ENCODE assay signal across 7 cellular contexts in the genomic region with DNA sequence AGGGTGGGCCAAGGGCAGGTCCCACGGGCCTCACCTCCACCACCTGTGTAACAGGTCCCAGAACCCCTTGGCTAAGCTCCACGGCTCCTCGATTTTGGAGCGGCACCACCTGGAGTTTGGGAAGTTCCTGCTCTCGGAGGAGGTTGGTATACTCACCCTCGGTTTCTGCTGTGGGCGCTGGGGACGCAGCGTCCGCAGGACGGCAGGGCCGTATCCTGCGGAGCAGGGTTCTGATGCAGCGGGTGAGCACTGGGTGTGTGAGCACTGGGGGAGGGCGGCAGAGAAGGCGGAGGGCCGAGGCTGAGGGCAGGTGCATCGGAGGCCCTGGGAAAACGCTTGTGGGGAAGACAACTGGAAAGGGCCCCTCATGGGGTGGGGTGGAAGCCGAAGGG. TPM values are rescaled to one million over a fixed set of nuclear protein-coding genes. Genes with fewer than 3 reads are reported as not detected.
DNase-seq lines count a peak whose midpoint lies in the region; ATAC-seq and TF ChIP-seq lines count a peak whose summit lies in the region.

No MANE protein-coding gene starts in this region.

- no peak overlapping the region for H2BK15ac ChIP-seq in H9 (ENCODE audit: low read depth, low read length)

- H3K27ac ChIP-seq in H9 (ENCODE audit: insufficient read length, low read depth, low read length) = no peak overlapping the region
- H3K27ac ChIP-seq in mammary epithelial cell (ENCODE audit: insufficient read depth, low read depth, low read length) = no peak overlapping the region

- peaks cover 2% of the 10 kb centered on the region; the same call in 1 of the 2 replicates for H3K27me3 Mint-ChIP-seq in H9 (ENCODE audit: low read depth)
- H3K27me3 Mint-ChIP-seq in activated T-helper 2 cell treated with anti-CD3 and anti-CD28 coated beads, Interferon-gamma antibody, Interleukin-2, Interleukin-4, amounts not matched to agents 10 μg/mL and 5 μg/mL and 100 μg/mL, durations not matched to agents 14 hours and 24 hours and 36 hours (ENCODE audit: low read depth) = no peaks in the 10 kb centered on the region
- no peaks in the 10 kb centered on the region for H3K27me3 Mint-ChIP-seq in stimulated activated naive CD8-positive, alpha-beta T cell treated with anti-CD3 and anti-CD28 coated beads, Interleukin-15, amount 100 ng/mL, for 72 hours

- H2AFZ ChIP-seq in H9 (ENCODE audit: low read length) (no peak overlapping the region), mammary epithelial cell (ENCODE audit: low read depth, low read length) (no peak overlapping the region)

- peaks cover 0 to 2% (median 0%) of the 10 kb centered on the region in 3 experiments; a peak in 4 of 7 replicates for H3K36me3 Mint-ChIP-seq in H9 (ENCODE audit: insufficient read depth in 1 of 3, low read depth in 3 of 3)
- peaks cover 9% of the 10 kb centered on the region for H3K36me3 Mint-ChIP-seq in activated T-helper 2 cell treated with anti-CD3 and anti-CD28 coated beads, Interferon-gamma antibody, Interleukin-2, Interleukin-4, amounts not matched to agents 10 μg/mL and 5 μg/mL and 100 μg/mL, durations not matched to agents 14 hours and 24 hours and 36 hours (ENCODE audit: low read depth)

- H3K79me1 ChIP-seq in H9 (ENCODE audit: insufficient read depth, low read depth, low read length, poor library complexity, severe bottlenecking) = no peaks in the 10 kb centered on the region

- H3K4me2 ChIP-seq in H9 (ENCODE audit: insufficient read depth, insufficient read length, low read length) (peak overlapping the region; percentile 78), mammary epithelial cell (ENCODE audit: insufficient read depth, low read depth, low read length) (no peak overlapping the region)

- intact Hi-C loops in activated T-helper 2 cell treated with anti-CD3 and anti-CD28 coated beads, Interferon-gamma antibody, Interleukin-2, Interleukin-4, amounts not matched to agents 10 μg/mL and 5 μg/mL and 100 μg/mL, durations not matched to agents 14 hours and 24 hours and 36 hours (cut with micrococcal nuclease) = no loop called here
- intact Hi-C loops in mammary epithelial cell (cut with micrococcal nuclease) = no loop called here

- no peak overlapping the region for H3K23ac ChIP-seq in H9 (ENCODE audit: insufficient read length, low read depth, low read length)

- H3K9ac ChIP-seq in H9 (ENCODE audit: extremely low read depth, insufficient read length, low read length) (no peak overlapping the region), mammary epithelial cell (ENCODE audit: insufficient read depth, low read length) (no peak overlapping the region)

- H3K79me2 ChIP-seq in H9 (ENCODE audit: insufficient read depth, low read length) (no peaks in the 10 kb centered on the region), mammary epithelial cell (ENCODE audit: insufficient read depth, low read length) (no peaks in the 10 kb centered on the region)

- CTCF ChIA-PET in mammary epithelial cell (lab: Charles Lee; ENCODE audit: low non-redundant PET) = no interaction called here

- H3K27ac Mint-ChIP-seq in H9 = no peak overlapping the region
- peak overlapping the region; percentile 78 for H3K27ac Mint-ChIP-seq in activated T-helper 2 cell treated with anti-CD3 and anti-CD28 coated beads, Interferon-gamma antibody, Interleukin-2, Interleukin-4, amounts not matched to agents 10 μg/mL and 5 μg/mL and 100 μg/mL, durations not matched to agents 14 hours and 24 hours and 36 hours
- H3K27ac Mint-ChIP-seq in stimulated activated naive CD8-positive, alpha-beta T cell treated with anti-CD3 and anti-CD28 coated beads, Interleukin-15, amount 100 ng/mL, for 72 hours = peak overlapping the region; percentile 85 to 97

- no peak overlapping the region for H2BK120ac ChIP-seq in H9 (ENCODE audit: low read depth, low read length, poor library complexity, severe bottlenecking)

- no peaks in the 10 kb centered on the region for H3K9me3 ChIP-seq in H9 (ENCODE audit: control insufficient read depth, low read depth, low read length)
- no peaks in the 10 kb centered on the region for H3K9me3 ChIP-seq in mammary epithelial cell (replicated peaks; ENCODE audit: insufficient read depth, low read length)

- H3K4me3 Mint-ChIP-seq in H9 = peak overlapping the region; percentile 58 to 71
- peak overlapping the region; percentile 80 for H3K4me3 Mint-ChIP-seq in activated T-helper 2 cell treated with anti-CD3 and anti-CD28 coated beads, Interferon-gamma antibody, Interleukin-2, Interleukin-4, amounts not matched to agents 10 μg/mL and 5 μg/mL and 100 μg/mL, durations not matched to agents 14 hours and 24 hours and 36 hours (ENCODE audit: low read depth)
- peak overlapping the region; percentile 91 to 93 for H3K4me3 Mint-ChIP-seq in stimulated activated naive CD8-positive, alpha-beta T cell treated with anti-CD3 and anti-CD28 coated beads, Interleukin-15, amount 100 ng/mL, for 72 hours

- in situ Hi-C loops in mammary epithelial cell (cut with MboI; ENCODE audit: low sequenced_read_pairs in 2 of 2) = no loop called here

- peak; percentile 2 for ATAC-seq in stimulated activated naive CD8-positive, alpha-beta T cell treated with anti-CD3 and anti-CD28 coated beads, Interleukin-15, amount 100 ng/mL, for 72 hours
- ATAC-seq in GM18517 (IDR thresholded peaks at IDR 0.05; ENCODE audit: unreplicated experiment) (no peak), HG02642 (IDR thresholded peaks at IDR 0.05; ENCODE audit: poor library complexity, unreplicated experiment) (no peak)

- H4K8ac ChIP-seq in H9 (replicated peaks; ENCODE audit: insufficient read length, low read depth, low read length) = no peak overlapping the region

- H3K27me3 ChIP-seq in H9 (ENCODE audit: insufficient read depth, low read length) (no peaks in the 10 kb centered on the region), kidney epithelial cell (ENCODE audit: control insufficient read depth, insufficient read depth, low read length) (peaks cover 3% of the 10 kb centered on the region), mammary epithelial cell (ENCODE audit: insufficient read depth, low read length) (peaks cover 7% of the 10 kb centered on the region)

- no peak overlapping the region for H4K5ac ChIP-seq in H9 (ENCODE audit: insufficient read length, low read depth, low read length)

- H3K14ac ChIP-seq in H9 (ENCODE audit: insufficient read depth, low read length) = no peak overlapping the region

- no peak overlapping the region for H3K4ac ChIP-seq in H9 (ENCODE audit: low read depth, low read length)

- H3K36me3 ChIP-seq in kidney epithelial cell (ENCODE audit: control insufficient read depth, insufficient read depth, low read length) = no peaks in the 10 kb centered on the region
- H3K36me3 ChIP-seq in mammary epithelial cell (ENCODE audit: insufficient read depth, low read length) = no peaks in the 10 kb centered on the region

- no peak overlapping the region for H4K91ac ChIP-seq in H9 (ENCODE audit: insufficient read length, low read depth, low read length)

- TF ChIP-seq CTCF in H9 (conservative IDR thresholded peaks at IDR 0.05) = no peak
- TF ChIP-seq CTCF in kidney epithelial cell (IDR thresholded peaks at IDR 0.05; ENCODE audit: insufficient read depth, low read length, poor library complexity, severe bottlenecking) = no peak
- TF ChIP-seq CTCF in mammary epithelial cell (conservative IDR thresholded peaks at IDR 0.05 in 1 of 2, IDR thresholded peaks at IDR 0.05 in 1 of 2; ENCODE audit: extremely low read depth in 1 of 2, insufficient read depth in 1 of 2, low read depth in 1 of 2, low read length in 2 of 2) = no peak

- BruUV-seq in mammary epithelial cell (replicated peaks; lab: Mats Ljungman, UMichigan) = no TSS peak

- H4K20me1 ChIP-seq in H9 (ENCODE audit: control insufficient read depth, insufficient read depth, insufficient read length) (no peaks in the 10 kb centered on the region), mammary epithelial cell (ENCODE audit: insufficient read depth, low read length) (no peaks in the 10 kb centered on the region)

- H3K9me3 Mint-ChIP-seq in H9 = no peaks in the 10 kb centered on the region
- no peaks in the 10 kb centered on the region for H3K9me3 Mint-ChIP-seq in activated T-helper 2 cell treated with anti-CD3 and anti-CD28 coated beads, Interferon-gamma antibody, Interleukin-2, Interleukin-4, amounts not matched to agents 10 μg/mL and 5 μg/mL and 100 μg/mL, durations not matched to agents 14 hours and 24 hours and 36 hours
- no peaks in the 10 kb centered on the region for H3K9me3 Mint-ChIP-seq in stimulated activated naive CD8-positive, alpha-beta T cell treated with anti-CD3 and anti-CD28 coated beads, Interleukin-15, amount 100 ng/mL, for 72 hours

- no peak overlapping the region for H3K56ac ChIP-seq in H9 (ENCODE audit: insufficient read length, low read depth, low read length)

- dilution Hi-C loops in mammary epithelial cell (cut with HindIII; ENCODE audit: low sequenced_read_pairs) = no loop called here

- WGBS in H9 (ENCODE audit: extremely low coverage, insufficient read length, low lambda C conversion rate) = no CpG with 5 or more reads among the region's 20 CpGs
- 16% methylated on average over 18 of the region's 20 CpGs for WGBS in mammary epithelial cell (ENCODE audit: low coverage, missing lambda C conversion rate)

- H2BK5ac ChIP-seq in H9 (ENCODE audit: insufficient read length, low read length) = no peak overlapping the region

- no peaks in the 10 kb centered on the region for H3K4me1 ChIP-seq in H9 (ENCODE audit: insufficient read depth, low read length)
- H3K4me1 ChIP-seq in mammary epithelial cell (ENCODE audit: insufficient read depth, low read length) = peaks cover 4% of the 10 kb centered on the region

- no peak overlapping the region for H3T11ph ChIP-seq in H9 (ENCODE audit: low read length)

- peaks cover 2% of the 10 kb centered on the region for H3K23me2 ChIP-seq in H9 (ENCODE audit: insufficient read length, low read depth, low read length, poor library complexity, severe bottlenecking)

- no peak overlapping the region for H3K18ac ChIP-seq in H9 (ENCODE audit: insufficient read length, low read depth, low read length)

- no peak overlapping the region for H2BK20ac ChIP-seq in H9 (ENCODE audit: low read depth, low read length, poor library complexity, severe bottlenecking)

- H3K4me1 Mint-ChIP-seq in H9 = peaks cover 0 to 3% of the 10 kb centered on the region in 2 experiments; a peak in 1 of 4 replicates
- H3K4me1 Mint-ChIP-seq in activated T-helper 2 cell treated with anti-CD3 and anti-CD28 coated beads, Interferon-gamma antibody, Interleukin-2, Interleukin-4, amounts not matched to agents 10 μg/mL and 5 μg/mL and 100 μg/mL, durations not matched to agents 14 hours and 24 hours and 36 hours (ENCODE audit: low read depth) = peaks cover 7% of the 10 kb centered on the region
- H3K4me1 Mint-ChIP-seq in stimulated activated naive CD8-positive, alpha-beta T cell treated with anti-CD3 and anti-CD28 coated beads, Interleukin-15, amount 100 ng/mL, for 72 hours = peaks cover 35% of the 10 kb centered on the region

- no peak overlapping the region for H2AK5ac ChIP-seq in H9 (ENCODE audit: insufficient read length, low read length)

- H2BK12ac ChIP-seq in H9 (ENCODE audit: insufficient read length, low read depth, low read length) = no peak overlapping the region

- DNase-seq in H9 = no peak
- DNase-seq in activated T-helper 2 cell treated with anti-CD3 and anti-CD28 coated beads, Interferon-gamma antibody, Interleukin-2, Interleukin-4, amounts not matched to agents 10 μg/mL and 5 μg/mL and 100 μg/mL, durations not matched to agents 14 hours and 24 hours and 36 hours (ENCODE audit: low spot score) = no peak
- DNase-seq in kidney epithelial cell (ENCODE audit: low read depth) = no peak
- no peak for DNase-seq in stimulated activated naive CD8-positive, alpha-beta T cell treated with anti-CD3 and anti-CD28 coated beads, Interleukin-15, amount 100 ng/mL, for 72 hours
- DNase-seq in mammary epithelial cell = no peak

- H3K4me3 ChIP-seq in kidney epithelial cell (ENCODE audit: low read depth, low read length) (peak overlapping the region; percentile 63), mammary epithelial cell (replicated peaks in 1 of 3; ENCODE audit: insufficient read depth in 1 of 3, low read depth in 2 of 3, low read length in 3 of 3) (no peak overlapping the region)

RNA-seq across cellular contexts. Expression of gene ATP5ME, which starts 11.0 kb away (rescaled TPM):
- total RNA-seq in H9 (2021) = 425 and 433 TPM in 2 replicates
- total RNA-seq in activated T-helper 2 cell treated with anti-CD3 and anti-CD28 coated beads, Interferon-gamma antibody, Interleukin-2, Interleukin-4, amounts not matched to agents 10 μg/mL and 5 μg/mL and 100 μg/mL, durations not matched to agents 14 hours and 24 hours and 36 hours = 208 and 235 TPM in 2 replicates
- total RNA-seq in kidney epithelial cell = 116 and 182 TPM in 2 replicates
- total RNA-seq in mammary epithelial cell = 100 to 1,000 TPM in 1 of 2 donors, 10 to 100 TPM in 1; 38.7 to 284 TPM
- 486 TPM for polyA plus RNA-seq in mammary epithelial cell
- 109 TPM for polyA minus RNA-seq in mammary epithelial cell

RNA-seq across cellular contexts. Expression of gene MYL5, which starts 11.3 kb away (rescaled TPM):
- total RNA-seq in H9 (2021) (18.0 and 18.4 TPM in 2 replicates), kidney epithelial cell (7.8 and 7.9 TPM in 2 replicates), mammary epithelial cell (10 to 100 TPM; 11.2 to 31.9 TPM)
- total RNA-seq in activated T-helper 2 cell treated with anti-CD3 and anti-CD28 coated beads, Interferon-gamma antibody, Interleukin-2, Interleukin-4, amounts not matched to agents 10 μg/mL and 5 μg/mL and 100 μg/mL, durations not matched to agents 14 hours and 24 hours and 36 hours = 27.7 and 29.8 TPM in 2 replicates
- 10.7 TPM for polyA plus RNA-seq in mammary epithelial cell
- polyA minus RNA-seq in mammary epithelial cell = not detected

RNA-seq across cellular contexts. Expression of gene SLC49A3, which starts 25.9 kb away (rescaled TPM):
- total RNA-seq in H9 (2021) = 6.8 and 6.9 TPM in 2 replicates
- total RNA-seq in activated T-helper 2 cell treated with anti-CD3 and anti-CD28 coated beads, Interferon-gamma antibody, Interleukin-2, Interleukin-4, amounts not matched to agents 10 μg/mL and 5 μg/mL and 100 μg/mL, durations not matched to agents 14 hours and 24 hours and 36 hours = 0.50 and 0.74 TPM in 2 replicates
- total RNA-seq in kidney epithelial cell = 3.4 and 3.7 TPM in 2 replicates
- total RNA-seq in mammary epithelial cell = under 1 TPM in 1 of 2 donors, not detected in 1; 0.83 TPM
- polyA plus RNA-seq in mammary epithelial cell = not detected
- not detected for polyA minus RNA-seq in mammary epithelial cell

RNA-seq across cellular contexts. Expression of gene PDE6B, which starts 37.7 kb away (rescaled TPM):
- 10.2 and 10.8 TPM in 2 replicates for total RNA-seq in H9 (2021)
- 10.7 and 13.3 TPM in 2 replicates for total RNA-seq in activated T-helper 2 cell treated with anti-CD3 and anti-CD28 coated beads, Interferon-gamma antibody, Interleukin-2, Interleukin-4, amounts not matched to agents 10 μg/mL and 5 μg/mL and 100 μg/mL, durations not matched to agents 14 hours and 24 hours and 36 hours
- 17.1 and 19.7 TPM in 2 replicates for total RNA-seq in kidney epithelial cell
- total RNA-seq in mammary epithelial cell = 1 to 10 TPM in 1 of 2 donors, not detected in 1; 3.2 TPM
- polyA plus RNA-seq in mammary epithelial cell = not detected
- not detected for polyA minus RNA-seq in mammary epithelial cell

RNA-seq across cellular contexts. Expression of gene PCGF3, which starts 42.6 kb away (rescaled TPM):
- total RNA-seq in H9 (2021) (42.6 and 43.1 TPM in 2 replicates), kidney epithelial cell (49.6 and 58.5 TPM in 2 replicates), mammary epithelial cell (10 to 100 TPM; 35.0 to 38.2 TPM)
- total RNA-seq in activated T-helper 2 cell treated with anti-CD3 and anti-CD28 coated beads, Interferon-gamma antibody, Interleukin-2, Interleukin-4, amounts not matched to agents 10 μg/mL and 5 μg/mL and 100 μg/mL, durations not matched to agents 14 hours and 24 hours and 36 hours = 35.0 and 39.2 TPM in 2 replicates
- polyA plus RNA-seq in mammary epithelial cell = 34.2 TPM
- polyA minus RNA-seq in mammary epithelial cell = 77.3 TPM

Comparison
In these comparisons a context has a peak if more than half of its experiments do, and no peak if none do; other contexts are left out.
1. H3K27ac Mint-ChIP-seq: peak in activated T-helper 2 cell treated with anti-CD3 and anti-CD28 coated beads, Interferon-gamma antibody, Interleukin-2, Interleukin-4, amounts not matched to agents 10 μg/mL and 5 μg/mL and 100 μg/mL, durations not matched to agents 14 hours and 24 hours and 36 hours (single experiment) and stimulated activated naive CD8-positive, alpha-beta T cell treated with anti-CD3 and anti-CD28 coated beads, Interleukin-15, amount 100 ng/mL, for 72 hours (2 of 2); none in H9 (0 of 3).
2. Peak in every context shown above with its lines, with median percentiles within 50 percentile points of each other: H3K4me3 Mint-ChIP-seq.